2 cellular contexts compared by ENCODE assay signal in the genomic region with DNA sequence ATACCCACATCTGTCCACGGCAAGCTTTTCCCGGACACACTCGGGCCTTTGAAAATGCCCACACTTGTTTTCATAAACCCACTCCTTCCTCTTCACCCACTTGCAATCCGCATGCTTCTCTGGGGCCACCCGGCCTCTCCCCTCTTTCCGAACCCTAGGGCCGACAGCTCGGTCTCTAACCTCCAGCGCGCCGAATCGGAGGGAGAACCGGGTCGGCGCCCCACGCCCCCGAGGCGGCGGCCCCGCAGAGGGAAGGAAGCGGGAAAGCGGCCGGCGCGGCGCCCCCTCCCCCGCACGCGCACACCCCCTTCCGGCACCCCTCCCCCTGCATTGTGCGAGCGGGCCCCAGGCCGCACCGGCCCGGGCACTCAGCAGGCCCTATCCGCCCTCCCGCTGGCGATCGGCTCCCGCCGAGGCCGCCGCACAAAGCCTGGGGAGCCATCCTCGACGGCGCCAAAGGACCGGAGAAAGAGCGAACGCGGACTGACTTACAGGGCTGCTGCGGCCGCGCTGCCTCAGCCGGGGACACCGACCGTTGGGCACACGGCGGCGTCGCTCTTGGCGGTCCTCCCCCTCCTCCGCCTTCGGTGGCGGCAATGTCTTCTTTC.
A peak's percentile ranks its signal among the peaks of the same experiment; 100 is the strongest.
TF ChIP-seq lines count a peak whose summit lies in the region.

No MANE protein-coding gene starts in this region.

TF ChIP-seq in WTC11, 78 proteins besides CTCF, POLR2A, EP300 and RAD21 (continued from another document and continues in another):
- TF ChIP-seq, protein P1, sequence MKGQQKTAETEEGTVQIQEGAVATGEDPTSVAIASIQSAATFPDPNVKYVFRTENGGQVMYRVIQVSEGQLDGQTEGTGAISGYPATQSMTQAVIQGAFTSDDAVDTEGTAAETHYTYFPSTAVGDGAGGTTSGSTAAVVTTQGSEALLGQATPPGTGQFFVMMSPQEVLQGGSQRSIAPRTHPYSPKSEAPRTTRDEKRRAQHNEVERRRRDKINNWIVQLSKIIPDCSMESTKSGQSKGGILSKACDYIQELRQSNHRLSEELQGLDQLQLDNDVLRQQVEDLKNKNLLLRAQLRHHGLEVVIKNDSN (CRISPR knock-in tag; IDR thresholded peaks at IDR 0.05) = no peak
- TF ChIP-seq SOX15 (CRISPR knock-in tag; IDR thresholded peaks at IDR 0.05) (no peak), ELF4 (CRISPR knock-in tag; IDR thresholded peaks at IDR 0.05; ENCODE audit: low read depth) (no peak), FOXP1 (CRISPR knock-in tag; IDR thresholded peaks at IDR 0.05; ENCODE audit: borderline replicate concordance) (peak; percentile 68), EMX1 (CRISPR knock-in tag; IDR thresholded peaks at IDR 0.05) (no peak), ZNF219 (CRISPR knock-in tag; IDR thresholded peaks at IDR 0.05; ENCODE audit: borderline replicate concordance) (no peak; the same call in 1 of the 2 replicates), ZNF416 (CRISPR knock-in tag; IDR thresholded peaks at IDR 0.05) (no peak)
- TF ChIP-seq, protein P2, sequence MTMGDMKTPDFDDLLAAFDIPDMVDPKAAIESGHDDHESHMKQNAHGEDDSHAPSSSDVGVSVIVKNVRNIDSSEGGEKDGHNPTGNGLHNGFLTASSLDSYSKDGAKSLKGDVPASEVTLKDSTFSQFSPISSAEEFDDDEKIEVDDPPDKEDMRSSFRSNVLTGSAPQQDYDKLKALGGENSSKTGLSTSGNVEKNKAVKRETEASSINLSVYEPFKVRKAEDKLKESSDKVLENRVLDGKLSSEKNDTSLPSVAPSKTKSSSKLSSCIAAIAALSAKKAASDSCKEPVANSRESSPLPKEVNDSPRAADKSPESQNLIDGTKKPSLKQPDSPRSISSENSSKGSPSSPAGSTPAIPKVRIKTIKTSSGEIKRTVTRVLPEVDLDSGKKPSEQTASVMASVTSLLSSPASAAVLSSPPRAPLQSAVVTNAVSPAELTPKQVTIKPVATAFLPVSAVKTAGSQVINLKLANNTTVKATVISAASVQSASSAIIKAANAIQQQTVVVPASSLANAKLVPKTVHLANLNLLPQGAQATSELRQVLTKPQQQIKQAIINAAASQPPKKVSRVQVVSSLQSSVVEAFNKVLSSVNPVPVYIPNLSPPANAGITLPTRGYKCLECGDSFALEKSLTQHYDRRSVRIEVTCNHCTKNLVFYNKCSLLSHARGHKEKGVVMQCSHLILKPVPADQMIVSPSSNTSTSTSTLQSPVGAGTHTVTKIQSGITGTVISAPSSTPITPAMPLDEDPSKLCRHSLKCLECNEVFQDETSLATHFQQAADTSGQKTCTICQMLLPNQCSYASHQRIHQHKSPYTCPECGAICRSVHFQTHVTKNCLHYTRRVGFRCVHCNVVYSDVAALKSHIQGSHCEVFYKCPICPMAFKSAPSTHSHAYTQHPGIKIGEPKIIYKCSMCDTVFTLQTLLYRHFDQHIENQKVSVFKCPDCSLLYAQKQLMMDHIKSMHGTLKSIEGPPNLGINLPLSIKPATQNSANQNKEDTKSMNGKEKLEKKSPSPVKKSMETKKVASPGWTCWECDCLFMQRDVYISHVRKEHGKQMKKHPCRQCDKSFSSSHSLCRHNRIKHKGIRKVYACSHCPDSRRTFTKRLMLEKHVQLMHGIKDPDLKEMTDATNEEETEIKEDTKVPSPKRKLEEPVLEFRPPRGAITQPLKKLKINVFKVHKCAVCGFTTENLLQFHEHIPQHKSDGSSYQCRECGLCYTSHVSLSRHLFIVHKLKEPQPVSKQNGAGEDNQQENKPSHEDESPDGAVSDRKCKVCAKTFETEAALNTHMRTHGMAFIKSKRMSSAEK (CRISPR knock-in tag; IDR thresholded peaks at IDR 0.05; ENCODE audit: borderline replicate concordance) = no peak
- TF ChIP-seq, protein P3, sequence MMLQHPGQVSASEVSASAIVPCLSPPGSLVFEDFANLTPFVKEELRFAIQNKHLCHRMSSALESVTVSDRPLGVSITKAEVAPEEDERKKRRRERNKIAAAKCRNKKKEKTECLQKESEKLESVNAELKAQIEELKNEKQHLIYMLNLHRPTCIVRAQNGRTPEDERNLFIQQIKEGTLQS (CRISPR knock-in tag; conservative IDR thresholded peaks at IDR 0.05) = 0 out of 2 replicates have a peak, but pooled peaks have one; percentile 31
- TF ChIP-seq, protein P4, sequence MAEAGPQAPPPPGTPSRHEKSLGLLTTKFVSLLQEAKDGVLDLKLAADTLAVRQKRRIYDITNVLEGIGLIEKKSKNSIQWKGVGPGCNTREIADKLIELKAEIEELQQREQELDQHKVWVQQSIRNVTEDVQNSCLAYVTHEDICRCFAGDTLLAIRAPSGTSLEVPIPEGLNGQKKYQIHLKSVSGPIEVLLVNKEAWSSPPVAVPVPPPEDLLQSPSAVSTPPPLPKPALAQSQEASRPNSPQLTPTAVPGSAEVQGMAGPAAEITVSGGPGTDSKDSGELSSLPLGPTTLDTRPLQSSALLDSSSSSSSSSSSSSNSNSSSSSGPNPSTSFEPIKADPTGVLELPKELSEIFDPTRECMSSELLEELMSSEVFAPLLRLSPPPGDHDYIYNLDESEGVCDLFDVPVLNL (CRISPR knock-in tag; IDR thresholded peaks at IDR 0.05; ENCODE audit: borderline replicate concordance, low read depth) = peak; percentile 83; the same call in 1 of the 2 replicates
- TF ChIP-seq, protein P5, sequence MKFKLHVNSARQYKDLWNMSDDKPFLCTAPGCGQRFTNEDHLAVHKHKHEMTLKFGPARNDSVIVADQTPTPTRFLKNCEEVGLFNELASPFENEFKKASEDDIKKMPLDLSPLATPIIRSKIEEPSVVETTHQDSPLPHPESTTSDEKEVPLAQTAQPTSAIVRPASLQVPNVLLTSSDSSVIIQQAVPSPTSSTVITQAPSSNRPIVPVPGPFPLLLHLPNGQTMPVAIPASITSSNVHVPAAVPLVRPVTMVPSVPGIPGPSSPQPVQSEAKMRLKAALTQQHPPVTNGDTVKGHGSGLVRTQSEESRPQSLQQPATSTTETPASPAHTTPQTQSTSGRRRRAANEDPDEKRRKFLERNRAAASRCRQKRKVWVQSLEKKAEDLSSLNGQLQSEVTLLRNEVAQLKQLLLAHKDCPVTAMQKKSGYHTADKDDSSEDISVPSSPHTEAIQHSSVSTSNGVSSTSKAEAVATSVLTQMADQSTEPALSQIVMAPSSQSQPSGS (CRISPR knock-in tag; IDR thresholded peaks at IDR 0.05; ENCODE audit: borderline replicate concordance, low read depth) = no peak
- TF ChIP-seq, protein P6, sequence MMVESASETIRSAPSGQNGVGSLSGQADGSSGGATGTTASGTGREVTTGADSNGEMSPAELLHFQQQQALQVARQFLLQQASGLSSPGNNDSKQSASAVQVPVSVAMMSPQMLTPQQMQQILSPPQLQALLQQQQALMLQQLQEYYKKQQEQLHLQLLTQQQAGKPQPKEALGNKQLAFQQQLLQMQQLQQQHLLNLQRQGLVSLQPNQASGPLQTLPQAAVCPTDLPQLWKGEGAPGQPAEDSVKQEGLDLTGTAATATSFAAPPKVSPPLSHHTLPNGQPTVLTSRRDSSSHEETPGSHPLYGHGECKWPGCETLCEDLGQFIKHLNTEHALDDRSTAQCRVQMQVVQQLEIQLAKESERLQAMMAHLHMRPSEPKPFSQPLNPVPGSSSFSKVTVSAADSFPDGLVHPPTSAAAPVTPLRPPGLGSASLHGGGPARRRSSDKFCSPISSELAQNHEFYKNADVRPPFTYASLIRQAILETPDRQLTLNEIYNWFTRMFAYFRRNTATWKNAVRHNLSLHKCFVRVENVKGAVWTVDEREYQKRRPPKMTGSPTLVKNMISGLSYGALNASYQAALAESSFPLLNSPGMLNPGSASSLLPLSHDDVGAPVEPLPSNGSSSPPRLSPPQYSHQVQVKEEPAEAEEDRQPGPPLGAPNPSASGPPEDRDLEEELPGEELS (CRISPR knock-in tag; IDR thresholded peaks at IDR 0.05) = peak; percentile 93; the same call in 1 of the 2 replicates

TF ChIP-seq in HepG2, 621 proteins besides CTCF, POLR2A, EP300 and RAD21 (continued from another document and continues in another):
- no peak for TF ChIP-seq MLLT10 (CRISPR knock-in tag; IDR thresholded peaks at IDR 0.05)
- TF ChIP-seq, protein P7, sequence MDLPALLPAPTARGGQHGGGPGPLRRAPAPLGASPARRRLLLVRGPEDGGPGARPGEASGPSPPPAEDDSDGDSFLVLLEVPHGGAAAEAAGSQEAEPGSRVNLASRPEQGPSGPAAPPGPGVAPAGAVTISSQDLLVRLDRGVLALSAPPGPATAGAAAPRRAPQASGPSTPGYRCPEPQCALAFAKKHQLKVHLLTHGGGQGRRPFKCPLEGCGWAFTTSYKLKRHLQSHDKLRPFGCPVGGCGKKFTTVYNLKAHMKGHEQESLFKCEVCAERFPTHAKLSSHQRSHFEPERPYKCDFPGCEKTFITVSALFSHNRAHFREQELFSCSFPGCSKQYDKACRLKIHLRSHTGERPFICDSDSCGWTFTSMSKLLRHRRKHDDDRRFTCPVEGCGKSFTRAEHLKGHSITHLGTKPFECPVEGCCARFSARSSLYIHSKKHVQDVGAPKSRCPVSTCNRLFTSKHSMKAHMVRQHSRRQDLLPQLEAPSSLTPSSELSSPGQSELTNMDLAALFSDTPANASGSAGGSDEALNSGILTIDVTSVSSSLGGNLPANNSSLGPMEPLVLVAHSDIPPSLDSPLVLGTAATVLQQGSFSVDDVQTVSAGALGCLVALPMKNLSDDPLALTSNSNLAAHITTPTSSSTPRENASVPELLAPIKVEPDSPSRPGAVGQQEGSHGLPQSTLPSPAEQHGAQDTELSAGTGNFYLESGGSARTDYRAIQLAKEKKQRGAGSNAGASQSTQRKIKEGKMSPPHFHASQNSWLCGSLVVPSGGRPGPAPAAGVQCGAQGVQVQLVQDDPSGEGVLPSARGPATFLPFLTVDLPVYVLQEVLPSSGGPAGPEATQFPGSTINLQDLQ (CRISPR knock-in tag; IDR thresholded peaks at IDR 0.05) = 0 out of 2 replicates have a peak, but pooled peaks have one; percentile 14
- no peak for TF ChIP-seq HNRNPLL (IDR thresholded peaks at IDR 0.05; ENCODE audit: low read depth, low read length, poor library complexity, severe bottlenecking)
- TF ChIP-seq, protein P8, sequence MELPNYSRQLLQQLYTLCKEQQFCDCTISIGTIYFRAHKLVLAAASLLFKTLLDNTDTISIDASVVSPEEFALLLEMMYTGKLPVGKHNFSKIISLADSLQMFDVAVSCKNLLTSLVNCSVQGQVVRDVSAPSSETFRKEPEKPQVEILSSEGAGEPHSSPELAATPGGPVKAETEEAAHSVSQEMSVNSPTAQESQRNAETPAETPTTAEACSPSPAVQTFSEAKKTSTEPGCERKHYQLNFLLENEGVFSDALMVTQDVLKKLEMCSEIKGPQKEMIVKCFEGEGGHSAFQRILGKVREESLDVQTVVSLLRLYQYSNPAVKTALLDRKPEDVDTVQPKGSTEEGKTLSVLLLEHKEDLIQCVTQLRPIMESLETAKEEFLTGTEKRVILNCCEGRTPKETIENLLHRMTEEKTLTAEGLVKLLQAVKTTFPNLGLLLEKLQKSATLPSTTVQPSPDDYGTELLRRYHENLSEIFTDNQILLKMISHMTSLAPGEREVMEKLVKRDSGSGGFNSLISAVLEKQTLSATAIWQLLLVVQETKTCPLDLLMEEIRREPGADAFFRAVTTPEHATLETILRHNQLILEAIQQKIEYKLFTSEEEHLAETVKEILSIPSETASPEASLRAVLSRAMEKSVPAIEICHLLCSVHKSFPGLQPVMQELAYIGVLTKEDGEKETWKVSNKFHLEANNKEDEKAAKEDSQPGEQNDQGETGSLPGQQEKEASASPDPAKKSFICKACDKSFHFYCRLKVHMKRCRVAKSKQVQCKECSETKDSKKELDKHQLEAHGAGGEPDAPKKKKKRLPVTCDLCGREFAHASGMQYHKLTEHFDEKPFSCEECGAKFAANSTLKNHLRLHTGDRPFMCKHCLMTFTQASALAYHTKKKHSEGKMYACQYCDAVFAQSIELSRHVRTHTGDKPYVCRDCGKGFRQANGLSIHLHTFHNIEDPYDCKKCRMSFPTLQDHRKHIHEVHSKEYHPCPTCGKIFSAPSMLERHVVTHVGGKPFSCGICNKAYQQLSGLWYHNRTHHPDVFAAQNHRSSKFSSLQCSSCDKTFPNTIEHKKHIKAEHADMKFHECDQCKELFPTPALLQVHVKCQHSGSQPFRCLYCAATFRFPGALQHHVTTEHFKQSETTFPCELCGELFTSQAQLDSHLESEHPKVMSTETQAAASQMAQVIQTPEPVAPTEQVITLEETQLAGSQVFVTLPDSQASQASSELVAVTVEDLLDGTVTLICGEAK (IDR thresholded peaks at IDR 0.05) = no peak
- TF ChIP-seq, protein P8 (CRISPR knock-in tag; IDR thresholded peaks at IDR 0.05) = peak; percentile 39; the same call in 1 of the 2 replicates
- TF ChIP-seq ZEB1 (IDR thresholded peaks at IDR 0.05; ENCODE audit: insufficient replicate concordance, low read depth) = peak; percentile 35
- peak; percentile 77; the same call in 1 of the 2 replicates for TF ChIP-seq EEA1 (CRISPR knock-in tag; IDR thresholded peaks at IDR 0.05; ENCODE audit: borderline replicate concordance)
